In the genomic region with DNA sequence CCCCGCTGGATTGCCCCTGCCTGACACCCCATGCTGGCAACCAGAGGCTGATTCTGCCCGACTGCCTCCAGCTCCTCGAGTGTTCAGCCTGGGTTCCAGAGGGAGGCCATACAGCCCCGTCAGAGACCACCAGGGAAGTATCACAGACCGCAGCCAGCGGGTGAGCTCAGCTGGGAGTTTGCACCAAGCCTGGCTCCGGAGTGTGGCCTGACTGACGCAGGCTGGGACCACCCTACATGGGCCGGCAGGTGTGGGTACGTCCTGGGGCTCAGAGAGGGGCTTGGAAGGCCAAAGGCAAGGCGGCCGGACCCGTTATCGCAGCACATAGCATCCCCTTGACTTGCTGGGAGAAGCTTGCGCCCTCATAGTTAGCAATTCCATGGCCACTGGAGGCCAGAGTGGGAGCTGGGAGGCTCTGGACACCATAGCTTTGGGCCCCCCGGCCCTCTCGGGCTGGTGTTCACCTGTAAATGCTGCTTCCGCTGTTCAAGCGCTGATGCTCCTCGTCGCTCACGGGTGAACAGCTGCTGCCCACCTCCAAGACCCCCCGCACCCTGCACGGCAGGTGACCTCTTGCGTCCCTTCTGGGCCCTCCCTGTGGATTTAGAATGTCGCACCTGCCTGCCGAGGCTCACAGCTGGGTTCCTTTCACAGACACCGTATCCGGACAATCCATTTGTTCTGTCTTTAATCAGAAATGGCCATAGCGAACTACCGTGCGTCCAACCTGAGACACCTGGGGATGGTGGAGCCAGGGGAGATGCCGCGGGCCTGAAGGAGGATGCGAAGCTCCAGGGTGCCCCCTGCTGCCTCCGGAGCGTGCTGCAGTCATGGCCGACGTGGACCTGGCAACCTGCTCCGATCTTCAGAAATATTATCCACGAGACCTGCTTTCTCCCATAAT, we compare ENCODE assay signal across 8 cellular contexts. TPM values are rescaled to one million over a fixed set of nuclear protein-coding genes. Genes with fewer than 3 reads are reported as not detected.
DNase-seq lines count a peak whose midpoint lies in the region; ATAC-seq, FAIRE-seq and TF ChIP-seq lines count a peak whose summit lies in the region.

No MANE protein-coding gene starts in this region.

- intact Hi-C loops in activated naive CD4-positive, alpha-beta T cell treated with anti-CD3 and anti-CD28 coated beads for 36 hours (cut with micrococcal nuclease), result loop anchor here (1.0 to 2.0 kb wide), 2 partner anchors 51 to 289 kb away; no protein-coding TSS in a partner anchor
- intact Hi-C loops in head of caudate nucleus (cut with DNase I) (loop anchor here (2.0 to 10.0 kb wide), 2 partner anchors 209 to 291 kb away; a partner anchor contains a TSS), sigmoid colon (cut with DNase I) (loop anchor here (2.0 to 10.0 kb wide), 2 partner anchors 209 to 291 kb away; a partner anchor contains a TSS)

- peak; percentile 78 for DNase-seq in 8988T
- peak; percentile 57 for DNase-seq in GM18507 (ENCODE audit: extremely low spot score, insufficient read length, low read depth)
- DNase-seq in NB4 (ENCODE audit: low read depth), result peak; percentile 67
- DNase-seq in SJCRH30, result peak; percentile 52 to 70
- peak; percentile 85 for DNase-seq in activated naive CD4-positive, alpha-beta T cell treated with anti-CD3 and anti-CD28 coated beads for 36 hours
- peak; percentile 56 to 89 (median 76) for DNase-seq in head of caudate nucleus
- no peak for DNase-seq in sigmoid colon

- H3K4me3 ChIP-seq in NB4 (ENCODE audit: low read depth, low read length) (no peak overlapping the region), SJCRH30 (no peak overlapping the region), sigmoid colon (no peak overlapping the region)

- TF ChIP-seq EP300 in sigmoid colon (IDR thresholded peaks at IDR 0.05), result no peak

- FAIRE-seq in GM18507 (lab: Jason Lieb, UNC), result peak; percentile 47

- H3K36me3 Mint-ChIP-seq in activated naive CD4-positive, alpha-beta T cell treated with anti-CD3 and anti-CD28 coated beads for 36 hours (ENCODE audit: low read depth), result no peaks in the 10 kb centered on the region

- H3K36me3 ChIP-seq in SJCRH30 (no peaks in the 10 kb centered on the region), sigmoid colon (no peaks in the 10 kb centered on the region)

- no peaks in the 10 kb centered on the region for H3K9me3 Mint-ChIP-seq in activated naive CD4-positive, alpha-beta T cell treated with anti-CD3 and anti-CD28 coated beads for 36 hours

- H3K27me3 ChIP-seq in SJCRH30 (peaks cover 20% of the 10 kb centered on the region; the same call in 1 of the 2 replicates), sigmoid colon (no peaks in the 10 kb centered on the region)

- no peaks in the 10 kb centered on the region for H3K27me3 Mint-ChIP-seq in activated naive CD4-positive, alpha-beta T cell treated with anti-CD3 and anti-CD28 coated beads for 36 hours (ENCODE audit: low read depth)

- no peak overlapping the region for H3K4me3 Mint-ChIP-seq in activated naive CD4-positive, alpha-beta T cell treated with anti-CD3 and anti-CD28 coated beads for 36 hours

- H3K27ac Mint-ChIP-seq in activated naive CD4-positive, alpha-beta T cell treated with anti-CD3 and anti-CD28 coated beads for 36 hours, result no peak overlapping the region

- 59 to 63% methylated on average over 41 of the region's 41 CpGs for WGBS in sigmoid colon, 2 donors

- H3K9me3 ChIP-seq in SJCRH30 (replicated peaks) (no peaks in the 10 kb centered on the region), sigmoid colon (no peaks in the 10 kb centered on the region)

- H3K27ac ChIP-seq in SJCRH30, result no peak overlapping the region
- no peak overlapping the region for H3K27ac ChIP-seq in sigmoid colon

- no peaks in the 10 kb centered on the region for H3K4me1 Mint-ChIP-seq in activated naive CD4-positive, alpha-beta T cell treated with anti-CD3 and anti-CD28 coated beads for 36 hours (ENCODE audit: low read depth)

- CTCF ChIA-PET in activated naive CD4-positive, alpha-beta T cell treated with anti-CD3 and anti-CD28 coated beads for 36 hours (lab: Charles Lee), result interaction anchor here (0.6 to 5.4 kb wide), 21 partner anchors 8 to 458 kb away, joined by 3 to 57 read pairs (median 4); a partner anchor contains a TSS

- TF ChIP-seq POLR2A in NB4 (IDR thresholded peaks at IDR 0.05; ENCODE audit: extremely low read depth, insufficient read length) (no peak), sigmoid colon (IDR thresholded peaks at IDR 0.05) (no peak)

- ATAC-seq in GM18520 (IDR thresholded peaks at IDR 0.05; ENCODE audit: unreplicated experiment), result no peak

- H3K4me1 ChIP-seq in SJCRH30 (no peaks in the 10 kb centered on the region), sigmoid colon (no peaks in the 10 kb centered on the region)

- TF ChIP-seq CTCF in NB4 (IDR thresholded peaks at IDR 0.05; ENCODE audit: low read depth, low read length) (peak; percentile 94), sigmoid colon (IDR thresholded peaks at IDR 0.05) (peak; percentile 30 to 70 (median 62))

RNA-seq across cellular contexts. Expression of a gene that starts 31.2 kb away (rescaled TPM):
- 5.0 and 6.1 TPM in 2 replicates for total RNA-seq in SJCRH30 (2014; rRNA removed; shearing (Covaris generic))
- total RNA-seq in activated naive CD4-positive, alpha-beta T cell treated with anti-CD3 and anti-CD28 coated beads for 36 hours, result 10 to 100 TPM; 10.1 to 11.0 TPM
- total RNA-seq in sigmoid colon, result 10 to 100 TPM; 34.3 to 71.7 (median 43.0) TPM
- 10 to 100 TPM in 2 of 3 donors, 1 to 10 TPM in 1; 6.9 to 12.5 (median 11.4) TPM for polyA plus RNA-seq in sigmoid colon
